8 cellular contexts compared by ENCODE assay signal in the genomic region with DNA sequence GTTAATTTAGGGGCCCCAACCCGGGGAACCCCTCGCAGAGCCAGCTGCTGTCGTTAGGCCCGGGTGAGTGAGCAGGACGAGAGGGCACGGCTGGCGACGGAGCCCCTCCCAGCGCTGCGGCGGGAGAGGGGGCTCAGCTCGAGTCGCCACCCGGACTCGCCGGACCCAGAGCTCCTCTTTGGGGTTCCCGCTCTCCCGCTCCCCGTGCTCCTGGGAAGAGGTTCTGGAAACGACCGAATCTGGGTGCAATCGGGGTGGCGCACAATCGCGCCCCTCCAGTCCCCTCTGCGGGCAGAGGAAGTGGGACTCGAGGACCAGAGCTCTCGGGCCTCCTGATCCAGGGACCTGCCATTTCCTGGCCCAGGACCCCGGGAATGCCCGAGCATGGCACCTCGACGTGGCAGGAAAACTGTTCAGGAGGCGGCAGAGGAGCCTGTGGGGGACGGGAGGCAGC. TPM values are rescaled to one million over a fixed set of nuclear protein-coding genes. Genes with fewer than 3 reads are reported as not detected.
A peak's percentile ranks its signal among the peaks of the same experiment; 100 is the strongest.
DNase-seq lines count a peak whose midpoint lies in the region; ATAC-seq and TF ChIP-seq lines count a peak whose summit lies in the region.

No MANE protein-coding gene starts in this region.

- H3K4me3 ChIP-seq in RWPE2 (ENCODE audit: severe bottlenecking) (peak overlapping the region; percentile 36), fibroblast of villous mesenchyme (ENCODE audit: low read depth, low read length) (peak overlapping the region; percentile 61), retinal pigment epithelial cell (ENCODE audit: low read length) (peak overlapping the region; percentile 52)

- no peaks in the 10 kb centered on the region for H3K4me1 ChIP-seq in RWPE2 (ENCODE audit: insufficient read depth, poor library complexity, severe bottlenecking)

- no peaks in the 10 kb centered on the region for H3K36me3 ChIP-seq in RWPE2 (ENCODE audit: low read depth)

- TF ChIP-seq CTCF in RWPE2 (IDR thresholded peaks at IDR 0.05; ENCODE audit: poor library complexity, severe bottlenecking) (peak; percentile 54), fibroblast of villous mesenchyme (IDR thresholded peaks at IDR 0.05; ENCODE audit: insufficient read depth, low read depth, low read length) (no peak), retinal pigment epithelial cell (conservative IDR thresholded peaks at IDR 0.05; ENCODE audit: low read depth, low read length) (no peak)

- H3K27ac ChIP-seq in RWPE2 (ENCODE audit: poor library complexity, severe bottlenecking) = no peak overlapping the region

- H3K9me3 ChIP-seq in RWPE2 (ENCODE audit: severe bottlenecking) = no peaks in the 10 kb centered on the region

- DNase-seq in RWPE2 (ENCODE audit: low spot score) (no peak), fibroblast of villous mesenchyme (ENCODE audit: low read depth) (no peak), retinal pigment epithelial cell (ENCODE audit: low read depth) (no peak), NCI-H1417 treated with DMSO at 0.1 percent for 48 hours (lab: John Stamatoyannopoulos, UW) (no peak), NCI-H2081 (lab: John Stamatoyannopoulos, UW) (no peak), foreskin melanocyte (no peak)
- DNase-seq in activated CD4-positive, alpha-beta T cell treated with anti-CD3 and anti-CD28 coated beads, Interleukin-2, amount 50 U/mL, for 48 hours = no peak

- ATAC-seq in GM19455 (IDR thresholded peaks at IDR 0.05; ENCODE audit: unreplicated experiment) (peak; percentile 13), RWPE2 (ENCODE audit: low read depth) (peak; percentile 22; the same call in 1 of the 3 replicates)

- H3K27me3 ChIP-seq in RWPE2 (ENCODE audit: insufficient read depth, poor library complexity, severe bottlenecking) = no peaks in the 10 kb centered on the region

RNA-seq across cellular contexts. Expression of gene ARAF, which starts 37.3 kb away (rescaled TPM):
- 17.4 and 23.3 TPM in 2 replicates for total RNA-seq in fibroblast of villous mesenchyme

RNA-seq across cellular contexts. Expression of gene ZNF41, which starts 40.7 kb away (rescaled TPM):
- total RNA-seq in fibroblast of villous mesenchyme = 7.7 and 12.5 TPM in 2 replicates

RNA-seq across cellular contexts. Expression of gene TIMP1, which starts 58.5 kb away (rescaled TPM):
- total RNA-seq in fibroblast of villous mesenchyme = 331 and 493 TPM in 2 replicates
